9 cellular contexts compared by ENCODE assay signal in genomic region chr12:85714425-85714824, GRCh38.
"Had no signal": no experiment of that assay in that cellular context is flagged by ENCODE, and none has a peak within 500 bp of the region (broad histone marks: within the 10 kb centered on the region; RNA-seq: fewer than 3 reads in every experiment).

No MANE protein-coding gene starts in this region.

- H3K4me3 ChIP-seq: GM23338, K562 had no signal

- H2AFZ ChIP-seq: GM23338 had no signal

- ATAC-seq: GM23338, K562 had no signal

- DNase-seq: H9, HCEC 1CT, HFFc6, IMR-90 had no signal

- H3K27ac ChIP-seq: HL-60 had no signal

- H3K4me2 ChIP-seq: GM23338 had no signal

- FAIRE-seq: H1, H54, K562 had no signal
